ENCODE assay signal across 1 cellular context in genomic region chr19:54955356-54955755, GRCh38.
TF ChIP-seq lines count a peak whose summit lies in the region.

No MANE protein-coding gene starts in this region.

TF ChIP-seq in H1, 55 proteins besides CTCF, POLR2A, EP300 and RAD21:
- TF ChIP-seq POLR2AphosphoS5 (IDR thresholded peaks at IDR 0.05; ENCODE audit: low read depth, low read length) (no peak), MAFK (IDR thresholded peaks at IDR 0.05; ENCODE audit: low read depth, low read length) (no peak), SRF (IDR thresholded peaks at IDR 0.05; ENCODE audit: low read depth, low read length) (no peak), ASH2L (IDR thresholded peaks at IDR 0.05; ENCODE audit: low read length) (no peak), SP1 (IDR thresholded peaks at IDR 0.05; ENCODE audit: low read depth, low read length) (no peak), TBP (IDR thresholded peaks at IDR 0.05; ENCODE audit: low read depth, low read length) (no peak), PHF8 (conservative IDR thresholded peaks at IDR 0.05; ENCODE audit: low read depth, low read length) (no peak), CEBPB (IDR thresholded peaks at IDR 0.05; ENCODE audit: low read depth, low read length) (no peak), FOSL1 (IDR thresholded peaks at IDR 0.05; ENCODE audit: insufficient read depth, low read depth, low read length) (no peak), CHD2 (IDR thresholded peaks at IDR 0.05; ENCODE audit: low read length) (no peak), YY1 (IDR thresholded peaks at IDR 0.05; ENCODE audit: low read depth, low read length) (no peak), SIN3A (conservative IDR thresholded peaks at IDR 0.05 in 1 of 2, IDR thresholded peaks at IDR 0.05 in 1 of 2; ENCODE audit: low read depth in 1 of 2, low read length in 2 of 2) (no peak), RFX5 (IDR thresholded peaks at IDR 0.05; ENCODE audit: borderline replicate concordance, low read depth, low read length) (no peak), E2F6 (IDR thresholded peaks at IDR 0.05) (no peak), ATF2 (IDR thresholded peaks at IDR 0.05; ENCODE audit: low read length) (no peak)
